8 cellular contexts compared by ENCODE assay signal in the genomic region with DNA sequence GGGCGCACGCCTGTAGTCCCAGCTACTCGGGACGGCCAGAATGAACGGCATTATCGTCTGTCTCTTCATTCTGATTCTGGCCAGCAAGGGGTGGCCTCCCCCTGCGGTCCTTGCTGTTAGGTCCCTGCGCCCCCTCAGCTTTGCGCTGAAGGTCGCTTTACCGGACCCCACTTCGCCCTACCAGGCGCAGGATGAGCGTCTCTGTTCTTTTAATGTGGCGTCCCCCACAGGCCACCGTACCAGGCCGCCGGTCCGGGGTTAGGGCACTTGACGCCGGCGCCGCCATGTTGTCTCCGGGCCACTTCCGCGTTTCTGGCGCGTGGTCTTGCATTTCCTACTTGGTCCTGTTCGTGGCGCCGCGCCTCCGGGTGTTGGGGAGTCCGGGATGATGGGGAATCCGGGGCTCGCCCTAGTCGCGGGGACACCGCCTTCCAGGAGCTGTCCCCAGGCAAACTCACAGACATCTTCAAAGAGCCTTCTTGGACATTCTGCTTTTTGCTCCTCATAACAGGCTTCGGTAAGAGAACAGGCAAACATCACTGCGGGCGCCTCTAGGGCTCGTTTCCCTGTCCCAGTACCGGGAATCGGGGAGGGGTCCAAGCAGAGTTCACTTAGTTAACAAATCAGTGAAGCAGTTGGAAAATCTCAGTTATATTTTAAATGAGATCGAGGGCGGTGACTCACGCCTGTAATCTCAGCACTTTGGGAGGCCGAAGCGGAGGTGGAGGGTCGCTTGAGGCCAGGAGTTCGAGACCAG. TPM values are rescaled to one million over a fixed set of nuclear protein-coding genes. Genes with fewer than 3 reads are reported as not detected.
DNase-seq lines count a peak whose midpoint lies in the region; ATAC-seq, FAIRE-seq and TF ChIP-seq lines count a peak whose summit lies in the region.

No MANE protein-coding gene starts in this region.

- H3K4me1 ChIP-seq in right atrium auricular region = peaks cover 0 to 18% of the 10 kb centered on the region in 2 donors
- peaks cover 7% of the 10 kb centered on the region for H3K4me1 ChIP-seq in psoas muscle

- no peaks in the 10 kb centered on the region for H3K9me3 Mint-ChIP-seq in T-helper 1 cell treated with Interleukin-12 subunit alpha and Interleukin-12 subunit beta and Interleukin-4 antibody, amounts not matched to agents 30 μg/mL and 1 μg/mL, for 36 hours

- H3K4me3 ChIP-seq in right atrium auricular region (peak overlapping the region; percentile 58 to 68), psoas muscle (peak overlapping the region; percentile 77)

- H3K4me3 Mint-ChIP-seq in T-helper 1 cell treated with Interleukin-12 subunit alpha and Interleukin-12 subunit beta and Interleukin-4 antibody, amounts not matched to agents 30 μg/mL and 1 μg/mL, for 36 hours = peak overlapping the region; percentile 97

- no peaks in the 10 kb centered on the region for H3K9me3 ChIP-seq in right atrium auricular region
- no peaks in the 10 kb centered on the region for H3K9me3 ChIP-seq in psoas muscle

- intact Hi-C loops in psoas muscle (cut with DNase I) = loop anchor here in 1 of 2 donors (5.0 kb wide), 1 partner anchor 492 kb away; no protein-coding TSS in a partner anchor

- peak; percentile 88 for ATAC-seq in GM18498 (IDR thresholded peaks at IDR 0.05; ENCODE audit: unreplicated experiment)
- ATAC-seq in HG02938 (IDR thresholded peaks at IDR 0.05; ENCODE audit: unreplicated experiment) = peak; percentile 84
- peak; percentile 99 to 100 (median 100) for ATAC-seq in psoas muscle

- no peaks in the 10 kb centered on the region for H3K27me3 Mint-ChIP-seq in T-helper 1 cell treated with Interleukin-12 subunit alpha and Interleukin-12 subunit beta and Interleukin-4 antibody, amounts not matched to agents 30 μg/mL and 1 μg/mL, for 36 hours (ENCODE audit: low read depth)

- TF ChIP-seq CTCF in right atrium auricular region (IDR thresholded peaks at IDR 0.05) (peak; percentile 63 to 81), psoas muscle (IDR thresholded peaks at IDR 0.05) (peak; percentile 75)

- no peaks in the 10 kb centered on the region for H3K27me3 ChIP-seq in right atrium auricular region
- no peaks in the 10 kb centered on the region for H3K27me3 ChIP-seq in psoas muscle (ENCODE audit: insufficient read depth in 3 of 3, low read length in 2 of 3)

- no peaks in the 10 kb centered on the region for H3K36me3 ChIP-seq in right atrium auricular region
- no peaks in the 10 kb centered on the region for H3K36me3 ChIP-seq in psoas muscle (ENCODE audit: insufficient read depth in 1 of 2, low read depth in 1 of 2)

- peak overlapping the region; percentile 97 for H3K27ac Mint-ChIP-seq in T-helper 1 cell treated with Interleukin-12 subunit alpha and Interleukin-12 subunit beta and Interleukin-4 antibody, amounts not matched to agents 30 μg/mL and 1 μg/mL, for 36 hours

- DNase-seq in NCI-H1694 (lab: John Stamatoyannopoulos, UW) = peak; percentile 61
- peak; percentile 75 to 97 (median 93) for DNase-seq in anterior cingulate cortex (lab: John Stamatoyannopoulos, UW)
- peak; percentile 99 for DNase-seq in right atrium auricular region (ENCODE audit: low spot score)
- peak; percentile 98 to 99 for DNase-seq in psoas muscle
- DNase-seq in urothelium cell line (ENCODE audit: low spot score) = peak; percentile 88

- 2 to 4% (median 3%) methylated on average over 49 to 52 of the region's 52 CpGs for WGBS in psoas muscle, 3 donors

- peaks cover 14% of the 10 kb centered on the region for H3K4me1 Mint-ChIP-seq in T-helper 1 cell treated with Interleukin-12 subunit alpha and Interleukin-12 subunit beta and Interleukin-4 antibody, amounts not matched to agents 30 μg/mL and 1 μg/mL, for 36 hours (ENCODE audit: low read depth)

- H3K27ac ChIP-seq in right atrium auricular region (peak overlapping the region; percentile 79 to 81), psoas muscle (peak overlapping the region; percentile 78)

- peak; percentile 13 for FAIRE-seq in urothelium cell line (lab: Jason Lieb, UNC)

- peaks cover 4% of the 10 kb centered on the region for H3K36me3 Mint-ChIP-seq in T-helper 1 cell treated with Interleukin-12 subunit alpha and Interleukin-12 subunit beta and Interleukin-4 antibody, amounts not matched to agents 30 μg/mL and 1 μg/mL, for 36 hours (ENCODE audit: low read depth)

RNA-seq across cellular contexts. Expression of a gene that starts 8.5 kb away (rescaled TPM):
- total RNA-seq in right atrium auricular region (100 to 1,000 TPM in 1 of 2 donors, 10 to 100 TPM in 1; 93.7 to 114 TPM), psoas muscle (100 to 1,000 TPM in 2 of 4 donors, 10 to 100 TPM in 2; 78.3 to 173 (median 112) TPM)
- polyA plus RNA-seq in psoas muscle = 100 to 1,000 TPM in 2 of 3 donors, 10 to 100 TPM in 1; 98.2 to 170 (median 167) TPM

RNA-seq across cellular contexts. Expression of a gene that starts 43.7 kb away (rescaled TPM):
- total RNA-seq in right atrium auricular region (10 to 100 TPM; 27.1 to 62.7 TPM), psoas muscle (10 to 100 TPM; 36.5 to 51.4 (median 44.8) TPM)
- 10 to 100 TPM; 14.4 to 59.7 (median 17.1) TPM for polyA plus RNA-seq in psoas muscle

Comparison
In these comparisons a context has a peak if more than half of its experiments do, and no peak if none do; other contexts are left out.
1. Peak in every context shown above with its lines: DNase-seq, ATAC-seq, H3K4me3 ChIP-seq and H3K27ac ChIP-seq.